Comparison of ENCODE assay signal across 1 cellular context in genomic region chr4:1011022-1011694, GRCh38.
TF ChIP-seq lines count a peak whose summit lies in the region.

Gene FGFRL1 (plus strand): TSS chr4:1011626. CDS start chr4:1012486, 860 bp downstream.

TF ChIP-seq in GM12878, 131 proteins besides CTCF, POLR2A, EP300 and RAD21 (continued from another document):
- TF ChIP-seq PRDM15 (CRISPR knock-in tag; IDR thresholded peaks at IDR 0.05) (no peak), ZBED1 (IDR thresholded peaks at IDR 0.05; ENCODE audit: borderline replicate concordance) (no peak), RB1 (IDR thresholded peaks at IDR 0.05; ENCODE audit: borderline replicate concordance) (no peak), WRNIP1 (IDR thresholded peaks at IDR 0.05; ENCODE audit: borderline replicate concordance, low read depth, low read length) (no peak), MYB (IDR thresholded peaks at IDR 0.05; ENCODE audit: borderline replicate concordance, low read depth, low read length) (no peak), IRF4 (IDR thresholded peaks at IDR 0.05; ENCODE audit: low read depth, low read length) (no peak), POU2F2 (IDR thresholded peaks at IDR 0.05; ENCODE audit: borderline replicate concordance, low read depth, low read length) (no peak), CREB1 (IDR thresholded peaks at IDR 0.05; ENCODE audit: low read depth) (no peak), CBX5 (IDR thresholded peaks at IDR 0.05; ENCODE audit: low read depth) (no peak), REST (IDR thresholded peaks at IDR 0.05; ENCODE audit: low read depth, low read length) (no peak), BCL11A (IDR thresholded peaks at IDR 0.05; ENCODE audit: low read depth, low read length) (no peak), NR2F1 (conservative IDR thresholded peaks at IDR 0.05) (0 out of 2 replicates have a peak, but pooled peaks have one; percentile 14), MEF2B (IDR thresholded peaks at IDR 0.05; ENCODE audit: partially characterized antibody, poor library complexity, severe bottlenecking) (no peak), ZNF687 (IDR thresholded peaks at IDR 0.05) (no peak), CBX3 (IDR thresholded peaks at IDR 0.05; ENCODE audit: borderline replicate concordance, low read depth) (no peak), RELA (IDR thresholded peaks at IDR 0.05; ENCODE audit: borderline replicate concordance, partially characterized antibody) (no peak), MLLT1 (IDR thresholded peaks at IDR 0.05) (no peak), JUNB (IDR thresholded peaks at IDR 0.05) (no peak), PAX5 (IDR thresholded peaks at IDR 0.05; ENCODE audit: borderline replicate concordance, low read depth, low read length) (no peak)
